ENCODE assay signal across 13 cellular contexts in the genomic region with DNA sequence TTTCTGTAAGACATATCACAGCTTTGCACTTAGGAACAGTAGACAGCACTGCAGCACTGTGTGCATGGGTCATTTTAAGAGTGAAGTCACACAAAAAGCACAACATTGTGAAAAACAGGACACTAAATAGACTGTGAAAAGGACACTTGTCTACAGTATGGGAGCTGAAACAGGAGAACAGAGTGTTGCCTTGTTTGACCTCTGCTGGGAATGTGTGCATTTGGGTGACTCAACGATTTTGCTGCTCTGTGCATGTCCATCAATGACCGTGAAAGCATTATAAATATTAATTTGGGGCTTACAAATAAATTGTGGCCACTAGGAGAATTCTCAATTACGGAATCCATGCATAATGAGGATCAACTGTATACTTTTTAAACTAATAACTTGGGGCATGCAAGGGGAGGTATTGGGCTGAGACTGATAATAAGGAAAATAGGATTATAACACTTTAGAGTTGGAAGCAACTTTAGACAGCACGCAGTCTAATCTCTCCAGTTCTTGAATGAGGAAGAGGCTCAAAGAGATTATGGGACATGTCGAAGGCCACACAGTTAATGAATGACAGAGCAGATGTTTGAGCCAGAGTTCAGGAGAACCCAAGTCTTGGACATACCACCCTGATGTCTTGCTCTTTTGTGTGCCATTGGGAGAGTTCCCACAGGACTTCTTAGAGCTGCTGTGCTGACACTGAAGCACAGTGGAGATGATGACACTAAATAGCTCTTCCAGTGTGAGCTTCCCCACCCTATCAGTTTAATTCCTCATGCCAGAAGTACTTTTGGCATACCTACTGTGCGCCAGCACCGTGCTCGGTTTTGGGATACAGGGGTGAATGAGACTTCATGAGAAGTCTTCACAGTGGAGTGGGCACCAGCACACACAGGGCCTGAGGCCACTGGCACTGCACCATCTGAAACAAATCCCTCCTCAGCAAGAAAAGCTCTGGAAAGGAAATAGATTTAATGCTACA.
"Had no signal": no experiment of that assay in that cellular context is flagged by ENCODE, and none has a peak within 500 bp of the region (broad histone marks: within the 10 kb centered on the region; RNA-seq: fewer than 3 reads in every experiment).

No MANE protein-coding gene starts in this region.

- DNase-seq: activated CD4-positive, alpha-beta memory T cell treated with anti-CD3 and anti-CD28 coated beads, Interleukin-2, amount 10 ng/mL, durations not matched to agents 7 days and 5 days; activated T-cell treated with anti-CD3 and anti-CD28 coated beads, Interleukin-2, amount 50 U/mL, for 72 hours; aorta; head of caudate nucleus; left ventricle myocardium inferior; nephron progenitor cell; SW 1271; tibial artery had no signal

- H3K27ac ChIP-seq: esophagus muscularis mucosa, left ventricle myocardium inferior, skin epidermis, tibial artery had no signal

- H3K9me3 ChIP-seq: esophagus muscularis mucosa, left ventricle myocardium inferior, tibial artery had no signal

- H3K4me1 ChIP-seq: tibial artery had no signal

- FAIRE-seq: bronchial epithelial cell, endometrium, islet of Langerhans had no signal

- H3K4me3 ChIP-seq: esophagus muscularis mucosa, left ventricle myocardium inferior, skin epidermis, tibial artery had no signal

- ATAC-seq: activated T-cell treated with anti-CD3 and anti-CD28 coated beads, Interleukin-2, amount 50 U/mL, for 72 hours had no signal

- H3K27me3 ChIP-seq: esophagus muscularis mucosa, tibial artery had no signal

- H3K36me3 ChIP-seq: esophagus muscularis mucosa, left ventricle myocardium inferior, tibial artery had no signal
